In the genomic region with DNA sequence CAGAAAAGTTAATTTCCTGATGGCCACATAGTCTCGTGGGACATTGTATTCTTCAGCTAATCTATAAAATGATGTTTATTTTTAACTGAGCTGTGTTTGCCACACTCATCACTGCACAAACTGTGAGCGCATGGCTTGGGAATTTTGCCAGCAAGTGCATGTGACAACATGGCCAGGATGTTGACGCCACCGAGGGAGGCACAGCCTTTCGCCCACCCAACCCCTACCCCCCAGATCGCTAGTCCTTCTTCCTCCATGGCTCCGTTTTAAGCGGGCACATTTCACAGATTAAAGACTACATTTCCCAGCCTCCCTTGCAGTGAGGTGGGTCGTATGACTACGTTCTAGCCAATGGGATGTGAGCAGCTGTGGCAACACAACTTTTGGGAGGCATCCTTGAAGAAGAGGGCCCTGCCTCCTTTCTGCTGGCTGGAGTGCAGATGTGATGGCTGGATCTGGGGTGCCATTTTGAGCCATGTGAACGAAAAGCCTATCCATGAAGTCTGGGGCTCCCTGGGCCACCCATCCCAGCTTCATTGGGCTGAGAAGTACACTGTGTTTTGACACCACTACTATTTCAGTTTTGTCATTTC, we compare ENCODE assay signal across 8 cellular contexts. TPM values are rescaled to one million over a fixed set of nuclear protein-coding genes. Genes with fewer than 3 reads are reported as not detected.
DNase-seq lines count a peak whose midpoint lies in the region; ATAC-seq, FAIRE-seq and TF ChIP-seq lines count a peak whose summit lies in the region.

No MANE protein-coding gene starts in this region.

- ATAC-seq in GM18909 (IDR thresholded peaks at IDR 0.05; ENCODE audit: poor library complexity, unreplicated experiment) (no peak), GM21528 (IDR thresholded peaks at IDR 0.05; ENCODE audit: low FRiP score, unreplicated experiment) (no peak)

- POLR2A ChIA-PET in H1 (lab: Charles Lee; ENCODE audit: partially characterized antibody), result interaction anchor here (1.8 kb wide), 1 partner anchor 17 kb away, joined by 5 read pairs; a partner anchor contains a TSS

- H4K20me1 ChIP-seq in H1 (replicated peaks in 1 of 2; ENCODE audit: control insufficient read depth in 1 of 2, insufficient read depth in 2 of 2, low read length in 2 of 2), result peaks cover 3 to 5% of the 10 kb centered on the region in 2 experiments

- peaks cover 4% of the 10 kb centered on the region; the same call in 1 of the 2 replicates for H3K23me2 ChIP-seq in H1 (ENCODE audit: low read depth, low read length)

- CTCF ChIA-PET in H1 (lab: Charles Lee; ENCODE audit: partially characterized antibody), result interaction anchor here (0.7 to 2.7 kb wide), 9 partner anchors 9 to 149 kb away, joined by 3 to 7 read pairs (median 3); no protein-coding TSS in a partner anchor

- TF ChIP-seq EP300 in H1 (IDR thresholded peaks at IDR 0.05; ENCODE audit: borderline replicate concordance in 1 of 2, low read depth in 2 of 2, low read length in 2 of 2) (no peak), ovary (IDR thresholded peaks at IDR 0.05) (no peak)

- TF ChIP-seq POLR2A in H1 (IDR thresholded peaks at IDR 0.05; ENCODE audit: control extremely low read depth in 1 of 2, low read depth in 2 of 2, low read length in 2 of 2), result no peak
- no peak for TF ChIP-seq POLR2A in ovary (IDR thresholded peaks at IDR 0.05)

- H3K23ac ChIP-seq in H1 (ENCODE audit: insufficient read length), result no peak overlapping the region

- H3K4me1 ChIP-seq in H1 (replicated peaks in 1 of 4; ENCODE audit: control insufficient read depth in 3 of 4, insufficient read depth in 4 of 4, low read length in 3 of 4), result peaks cover 3 to 24% (median 22%) of the 10 kb centered on the region in 4 experiments
- H3K4me1 ChIP-seq in ovary (ENCODE audit: insufficient read depth), result peaks cover 5% of the 10 kb centered on the region

- H3K4me2 ChIP-seq in H1 (ENCODE audit: insufficient read depth in 1 of 2, low read depth in 2 of 2, low read length in 2 of 2), result no peak overlapping the region; a peak in 1 of 4 replicates

- peak overlapping the region; percentile 88 for H2BK12ac ChIP-seq in H1 (ENCODE audit: low read depth, low read length)

- no peak overlapping the region for H4K5ac ChIP-seq in H1 (ENCODE audit: insufficient read length, low read depth, low read length)

- TF ChIP-seq RAD21 in H1 (IDR thresholded peaks at IDR 0.05 in 1 of 2, conservative IDR thresholded peaks at IDR 0.05 in 1 of 2; ENCODE audit: low read depth in 2 of 2, low read length in 2 of 2), result no peak

- no peak overlapping the region for H4K8ac ChIP-seq in H1 (ENCODE audit: extremely low read depth, insufficient read depth, low read length)

- TF ChIP-seq CTCF in H1 (IDR thresholded peaks at IDR 0.05; ENCODE audit: control extremely low read depth in 1 of 3, insufficient read depth in 1 of 3, low read depth in 1 of 3, low read length in 3 of 3), result no peak
- TF ChIP-seq CTCF in ovary (IDR thresholded peaks at IDR 0.05), result no peak

- H3K27me3 ChIP-seq in H1 (replicated peaks in 1 of 4; ENCODE audit: control insufficient read depth in 3 of 4, extremely low read depth in 1 of 4, insufficient read depth in 3 of 4, low read length in 3 of 4) (peaks cover 0 to 24% (median 12%) of the 10 kb centered on the region in 4 experiments; a peak in 5 of 7 replicates), ovary (peaks cover 8% of the 10 kb centered on the region)

- no peaks in the 10 kb centered on the region for H3K79me1 ChIP-seq in H1 (ENCODE audit: low read depth, low read length)

- H3K4me3 ChIP-seq in H1 (ENCODE audit: extremely low read depth in 1 of 4, insufficient read depth in 2 of 4, low read depth in 3 of 4, low read length in 4 of 4) (no peak overlapping the region), ovary (no peak overlapping the region)

- H3K18ac ChIP-seq in H1 (ENCODE audit: extremely low read depth, low read length), result no peak overlapping the region

- no peak overlapping the region for H2BK20ac ChIP-seq in H1 (ENCODE audit: low read length)

- no peak overlapping the region for H3K27ac ChIP-seq in H1 (ENCODE audit: low read depth, low read length)
- no peak overlapping the region for H3K27ac ChIP-seq in ovary

- no peak overlapping the region for H4K91ac ChIP-seq in H1 (replicated peaks; ENCODE audit: insufficient read length, low read length)

- no peak overlapping the region for H3K14ac ChIP-seq in H1 (ENCODE audit: insufficient read length)

- no peak overlapping the region for H3K4ac ChIP-seq in H1 (replicated peaks; ENCODE audit: insufficient read length, low read depth, low read length)

- no peaks in the 10 kb centered on the region for H3K79me2 ChIP-seq in H1 (ENCODE audit: control insufficient read depth in 1 of 2, insufficient read depth in 2 of 2, low read length in 2 of 2)

- H3K56ac ChIP-seq in H1 (replicated peaks; ENCODE audit: insufficient read length, low read depth, low read length), result no peak overlapping the region

- H2BK5ac ChIP-seq in H1 (ENCODE audit: low read depth, low read length), result 0 out of 2 replicates have a peak overlapping the region, but pooled peaks have one; percentile 16

- H3K9me3 ChIP-seq in H1 (ENCODE audit: insufficient read depth in 2 of 2, low read depth in 1 of 2, low read length in 1 of 2) (peaks cover 0 to 4% of the 10 kb centered on the region in 2 experiments; a peak in 2 of 4 replicates), ovary (no peaks in the 10 kb centered on the region)

- peak overlapping the region; percentile 41; the same call in 1 of the 2 replicates for H2AK5ac ChIP-seq in H1 (ENCODE audit: low read depth, low read length)

- FAIRE-seq in H1 (lab: Jason Lieb, UNC), result peak; percentile 58

- peak; percentile 64 for DNase-seq in stimulated activated CD4-positive, alpha-beta T cell treated with anti-CD3 and anti-CD28 coated beads, Interleukin-1b, Interleukin-23, amount 100 ng/mL, for 48 hours
- DNase-seq in stimulated activated CD4-positive, alpha-beta T cell treated with anti-CD3 and anti-CD28 coated beads, Interleukin-4, amount 100 ng/mL, for 24 hours, result no peak
- DNase-seq in RPMI7951 (ENCODE audit: low read depth) (peak; percentile 47), H1 (ENCODE audit: low read depth in 1 of 2, low spot score in 2 of 2) (peak in 1 of 2 experiments; percentile 58), ovary (peak in 3 of 5 donors; percentile 12 to 32 (median 22)), hippocampal formation (lab: John Stamatoyannopoulos, UW) (no peak)

- intact Hi-C loops in ovary (cut with DNase I), result loop anchor here in 2 of 4 donors (10.0 kb wide), 2 partner anchors 151 to 231 kb away; a partner anchor contains a TSS

- 76% methylated on average over 11 of the region's 11 CpGs; no CpG with 5 or more reads in 1 of the 2 experiments for WGBS in H1 (ENCODE audit: extremely low coverage in 1 of 2, insufficient coverage in 1 of 2, insufficient read length in 1 of 2, insufficient replicate concordance in 2 of 2, low coverage in 1 of 2, low lambda C conversion rate in 2 of 2, missing lambda C conversion rate in 1 of 2), 2 experiments
- WGBS in ovary, 3 donors, result 48 to 62% (median 58%) methylated on average over 11 of the region's 11 CpGs

- H3K36me3 ChIP-seq in H1 (ENCODE audit: control insufficient read depth in 2 of 4, insufficient read depth in 4 of 4, low read length in 3 of 4) (no peaks in the 10 kb centered on the region), ovary (no peaks in the 10 kb centered on the region)

- H2AFZ ChIP-seq in H1 (ENCODE audit: low read length), result no peak overlapping the region

- no peak overlapping the region for H3K9ac ChIP-seq in H1 (replicated peaks in 1 of 4; ENCODE audit: extremely low read depth in 1 of 4, low read depth in 3 of 4, low read length in 3 of 4)

- H2BK120ac ChIP-seq in H1 (replicated peaks; ENCODE audit: low read depth, low read length), result no peak overlapping the region

- H2BK15ac ChIP-seq in H1 (ENCODE audit: low read length), result peak overlapping the region; percentile 73; the same call in 1 of the 2 replicates

RNA-seq across cellular contexts. Expression of a gene that starts 7.9 kb away (rescaled TPM):
- total RNA-seq in RPMI7951 (2014; rRNA removed; shearing (Covaris generic)), result 0.12 TPM in 1 of 2 replicates, not detected in the other
- total RNA-seq in H1 (2021; fragmentation: NEBNext Ultra II Directional; extraction: Animal tissue kit (Norgen Biotek cat#: 25700)), result 35.4 and 37.2 TPM in 2 replicates
- polyA plus RNA-seq in H1 (2011; rRNA removed) (32.5 and 52.0 TPM in 2 replicates), ovary (1 to 10 TPM; 2.6 to 3.4 TPM)
- 27.2 TPM for polyA plus RNA-seq in H1 (2011; cell fraction: cytosol; rRNA removed)
- polyA plus RNA-seq in H1 (2011; cell fraction: nucleus; rRNA removed), result 23.8 TPM
- polyA plus RNA-seq in H1 (2012, experiment 1 of 2), result 13.6 to 21.0 TPM (median 17.4 TPM) in 4 replicates
- polyA plus RNA-seq in H1 (2012, experiment 2 of 2), result 10.2 TPM
- polyA plus RNA-seq in H1 (2013, experiment 1 of 2), result 18.6 TPM
- polyA plus RNA-seq in H1 (2013, experiment 2 of 2), result 18.9 TPM
- 4.4 and 6.2 TPM in 2 replicates for polyA minus RNA-seq in H1 (2011; rRNA and poly(A)+ RNA removed)
- polyA minus RNA-seq in H1 (2011; cell fraction: cytosol; rRNA and poly(A)+ RNA removed), result 23.5 TPM
- 36.3 TPM for polyA minus RNA-seq in H1 (2011; cell fraction: nucleus; rRNA and poly(A)+ RNA removed)
- total RNA-seq in ovary, result 10 to 100 TPM in 1 of 7 donors, 1 to 10 TPM in 6; 1.3 to 13.8 (median 4.6) TPM

RNA-seq across cellular contexts. Expression of a gene that starts 16.7 kb away (rescaled TPM):
- under 0.01 TPM in 2 replicates for total RNA-seq in RPMI7951 (2014; rRNA removed; shearing (Covaris generic))
- 9.2 and 9.3 TPM in 2 replicates for total RNA-seq in H1 (2021; fragmentation: NEBNext Ultra II Directional; extraction: Animal tissue kit (Norgen Biotek cat#: 25700))
- polyA plus RNA-seq in H1 (2011; rRNA removed) (8.4 and 11.4 TPM in 2 replicates), ovary (1 to 10 TPM in 1 of 2 donors, under 1 TPM in 1; 0.85 to 5.3 TPM)
- polyA plus RNA-seq in H1 (2011; cell fraction: cytosol; rRNA removed), result 6.6 TPM
- polyA plus RNA-seq in H1 (2011; cell fraction: nucleus; rRNA removed), result 11.1 TPM
- 3.5 to 6.6 TPM (median 5.8 TPM) in 4 replicates for polyA plus RNA-seq in H1 (2012, experiment 1 of 2)
- polyA plus RNA-seq in H1 (2012, experiment 2 of 2), result 5.1 TPM
- 12.1 TPM for polyA plus RNA-seq in H1 (2013, experiment 1 of 2)
- polyA plus RNA-seq in H1 (2013, experiment 2 of 2), result 12.3 TPM
- 2.7 TPM in 2 replicates for polyA minus RNA-seq in H1 (2011; rRNA and poly(A)+ RNA removed)
- 10.6 TPM for polyA minus RNA-seq in H1 (2011; cell fraction: cytosol; rRNA and poly(A)+ RNA removed)
- polyA minus RNA-seq in H1 (2011; cell fraction: nucleus; rRNA and poly(A)+ RNA removed), result 9.7 TPM
- 10 to 100 TPM in 4 of 7 donors, 1 to 10 TPM in 3; 6.4 to 16.3 (median 11.2) TPM for total RNA-seq in ovary

RNA-seq across cellular contexts. Expression of a gene that starts 39.1 kb away (rescaled TPM):
- total RNA-seq in RPMI7951 (2014; rRNA removed; shearing (Covaris generic)), result 34.2 and 46.8 TPM in 2 replicates
- 70.8 and 78.0 TPM in 2 replicates for total RNA-seq in H1 (2021; fragmentation: NEBNext Ultra II Directional; extraction: Animal tissue kit (Norgen Biotek cat#: 25700))
- polyA plus RNA-seq in H1 (2011; rRNA removed) (57.6 and 86.5 TPM in 2 replicates), ovary (10 to 100 TPM; 10.9 to 50.8 TPM)
- polyA plus RNA-seq in H1 (2011; cell fraction: cytosol; rRNA removed), result 76.0 TPM
- 88.6 TPM for polyA plus RNA-seq in H1 (2011; cell fraction: nucleus; rRNA removed)
- polyA plus RNA-seq in H1 (2012, experiment 1 of 2), result 60.2 to 87.1 TPM (median 80.4 TPM) in 4 replicates
- 79.8 TPM for polyA plus RNA-seq in H1 (2012, experiment 2 of 2)
- 37.9 TPM for polyA plus RNA-seq in H1 (2013, experiment 1 of 2)
- 37.5 TPM for polyA plus RNA-seq in H1 (2013, experiment 2 of 2)
- 38.7 and 47.9 TPM in 2 replicates for polyA minus RNA-seq in H1 (2011; rRNA and poly(A)+ RNA removed)
- polyA minus RNA-seq in H1 (2011; cell fraction: cytosol; rRNA and poly(A)+ RNA removed), result 49.8 TPM
- polyA minus RNA-seq in H1 (2011; cell fraction: nucleus; rRNA and poly(A)+ RNA removed), result 27.2 TPM
- 10 to 100 TPM; 20.3 to 56.6 (median 44.5) TPM for total RNA-seq in ovary

RNA-seq across cellular contexts. Expression of a gene that starts 43.1 kb away (rescaled TPM):
- total RNA-seq in RPMI7951 (2014; rRNA removed; shearing (Covaris generic)), result not detected in 2 replicates
- total RNA-seq in H1 (2021; fragmentation: NEBNext Ultra II Directional; extraction: Animal tissue kit (Norgen Biotek cat#: 25700)), result not detected in 2 replicates
- polyA plus RNA-seq in H1 (2011; rRNA removed), result 0.14 TPM in 1 of 2 replicates, not detected in the other
- polyA plus RNA-seq in H1 (2011; cell fraction: cytosol; rRNA removed), result not detected
- 0.43 TPM for polyA plus RNA-seq in H1 (2011; cell fraction: nucleus; rRNA removed)
- polyA plus RNA-seq in H1 (2012, experiment 1 of 2), result 0.42 to 0.67 TPM (median 0.61 TPM) in 3 of 4 replicates, not detected in the other
- polyA plus RNA-seq in H1 (2012, experiment 2 of 2), result 0.30 TPM
- 0.06 TPM for polyA plus RNA-seq in H1 (2013, experiment 1 of 2)
- not detected for polyA plus RNA-seq in H1 (2013, experiment 2 of 2)
- polyA minus RNA-seq in H1 (2011; rRNA and poly(A)+ RNA removed), result not detected in 2 replicates
- not detected for polyA minus RNA-seq in H1 (2011; cell fraction: cytosol; rRNA and poly(A)+ RNA removed)
- not detected for polyA minus RNA-seq in H1 (2011; cell fraction: nucleus; rRNA and poly(A)+ RNA removed)
- total RNA-seq in ovary, result not detected
- polyA plus RNA-seq in ovary, result not detected

RNA-seq across cellular contexts. Expression of a gene that starts 53.1 kb away (rescaled TPM):
- total RNA-seq in RPMI7951 (2014; rRNA removed; shearing (Covaris generic)), result 295 and 372 TPM in 2 replicates
- total RNA-seq in H1 (2021; fragmentation: NEBNext Ultra II Directional; extraction: Animal tissue kit (Norgen Biotek cat#: 25700)), result 307 and 311 TPM in 2 replicates
- polyA plus RNA-seq in H1 (2011; rRNA removed), result 280 and 342 TPM in 2 replicates
- polyA plus RNA-seq in H1 (2011; cell fraction: cytosol; rRNA removed), result 348 TPM
- 340 TPM for polyA plus RNA-seq in H1 (2011; cell fraction: nucleus; rRNA removed)
- polyA plus RNA-seq in H1 (2012, experiment 1 of 2), result 226 to 351 TPM (median 341 TPM) in 4 replicates
- polyA plus RNA-seq in H1 (2012, experiment 2 of 2), result 349 TPM
- polyA plus RNA-seq in H1 (2013, experiment 1 of 2), result 214 TPM
- polyA plus RNA-seq in H1 (2013, experiment 2 of 2), result 205 TPM
- 150 and 158 TPM in 2 replicates for polyA minus RNA-seq in H1 (2011; rRNA and poly(A)+ RNA removed)
- polyA minus RNA-seq in H1 (2011; cell fraction: cytosol; rRNA and poly(A)+ RNA removed), result 145 TPM
- polyA minus RNA-seq in H1 (2011; cell fraction: nucleus; rRNA and poly(A)+ RNA removed), result 92.9 TPM
- 100 to 1,000 TPM in 6 of 7 donors, 10 to 100 TPM in 1; 88.0 to 234 (median 175) TPM for total RNA-seq in ovary
- 10 to 100 TPM; 62.8 to 88.6 TPM for polyA plus RNA-seq in ovary

Comparison
In these comparisons a context has a peak if more than half of its experiments do, and no peak if none do; other contexts are left out.
1. DNase-seq: peak in stimulated activated CD4-positive, alpha-beta T cell treated with anti-CD3 and anti-CD28 coated beads, Interleukin-1b, Interleukin-23, amount 100 ng/mL, for 48 hours (single experiment), RPMI7951 (single experiment) and ovary (3 of 5); none in stimulated activated CD4-positive, alpha-beta T cell treated with anti-CD3 and anti-CD28 coated beads, Interleukin-4, amount 100 ng/mL, for 24 hours (single experiment) and hippocampal formation (0 of 2).